9 cellular contexts compared by ENCODE assay signal in genomic region chrX:14529288-14529989, GRCh38. TPM values are rescaled to one million over a fixed set of nuclear protein-coding genes. Genes with fewer than 3 reads are reported as not detected.
A peak's percentile ranks its signal among the peaks of the same experiment; 100 is the strongest.
DNase-seq lines count a peak whose midpoint lies in the region; ATAC-seq, FAIRE-seq and TF ChIP-seq lines count a peak whose summit lies in the region.
"Had no signal": no experiment of that assay in that cellular context is flagged by ENCODE, and none has a peak within 500 bp of the region (broad histone marks: within the 10 kb centered on the region; RNA-seq: fewer than 3 reads in every experiment).

Gene GLRA2, plus strand, starts transcription at chrX:14529536. Its CDS starts 522 bp downstream, at chrX:14530058.

- H4K5ac ChIP-seq in H1 (ENCODE audit: insufficient read length, low read depth, low read length), result no peak within 1 kb of the TSS

- H3K27ac ChIP-seq in H1 (ENCODE audit: low read depth, low read length), result no peak within 1 kb of the TSS
- no peak within 1 kb of the TSS for H3K27ac ChIP-seq in osteoblast (ENCODE audit: low read depth, low read length)
- H3K27ac ChIP-seq: lower lobe of right lung had no signal

- H3K56ac ChIP-seq in H1 (replicated peaks; ENCODE audit: insufficient read length, low read depth, low read length), result no peak within 1 kb of the TSS

- no peak for TF ChIP-seq EP300 in H1 (IDR thresholded peaks at IDR 0.05; ENCODE audit: borderline replicate concordance in 1 of 2, low read depth in 2 of 2, low read length in 2 of 2)

- no peak within 1 kb of the TSS for H3K18ac ChIP-seq in H1 (ENCODE audit: extremely low read depth, low read length)

- H3K36me3 ChIP-seq in H1 (ENCODE audit: control insufficient read depth in 2 of 4, insufficient read depth in 4 of 4, low read length in 3 of 4) (no peaks in the 10 kb centered on the region), osteoblast (ENCODE audit: insufficient read depth, low read length) (no peaks in the 10 kb centered on the region)
- H3K36me3 ChIP-seq: lower lobe of right lung had no signal

- H2BK15ac ChIP-seq in H1 (ENCODE audit: low read length), result no peak within 1 kb of the TSS

- ATAC-seq in omental fat pad (ENCODE audit: low FRiP score) (no peak), GM18517 (IDR thresholded peaks at IDR 0.05; ENCODE audit: unreplicated experiment) (no peak)

- H4K20me1 ChIP-seq in H1 (replicated peaks in 1 of 2; ENCODE audit: control insufficient read depth in 1 of 2, insufficient read depth in 2 of 2, low read length in 2 of 2) (no peaks in the 10 kb centered on the region), osteoblast (ENCODE audit: insufficient read depth, low read length) (no peaks in the 10 kb centered on the region)

- H3K4me1 ChIP-seq in H1 (replicated peaks in 1 of 4; ENCODE audit: control insufficient read depth in 3 of 4, insufficient read depth in 4 of 4, low read length in 3 of 4) (no peaks in the 10 kb centered on the region; a peak in 1 of 7 replicates), osteoblast (ENCODE audit: insufficient read depth, low read length) (no peaks in the 10 kb centered on the region)
- H3K4me1 ChIP-seq: lower lobe of right lung had no signal

- no peak within 1 kb of the TSS for H4K8ac ChIP-seq in H1 (ENCODE audit: extremely low read depth, insufficient read depth, low read length)

- FAIRE-seq in H1 (lab: Jason Lieb, UNC), result no peak

- peak within 1 kb of the TSS; percentile 30 to 51 (median 42); a peak in 5 of 8 replicates for H3K4me3 ChIP-seq in H1 (ENCODE audit: extremely low read depth in 1 of 4, insufficient read depth in 2 of 4, low read depth in 3 of 4, low read length in 4 of 4)
- no peak within 1 kb of the TSS for H3K4me3 ChIP-seq in osteoblast (ENCODE audit: insufficient read depth, low read length)
- no peak within 1 kb of the TSS for H3K4me3 ChIP-seq in lower leg skin (ENCODE audit: low read depth, poor library complexity, severe bottlenecking)
- H3K4me3 ChIP-seq: lower lobe of right lung had no signal

- TF ChIP-seq POLR2A in H1 (IDR thresholded peaks at IDR 0.05; ENCODE audit: control extremely low read depth in 1 of 2, low read depth in 2 of 2, low read length in 2 of 2), result no peak
- no peak for TF ChIP-seq POLR2A in lower leg skin (IDR thresholded peaks at IDR 0.05)

- DNase-seq in GM10266 (ENCODE audit: extremely low spot score) (peak; percentile 4), NCI-H146 (lab: John Stamatoyannopoulos, UW) (peak; percentile 26), H1 (ENCODE audit: low read depth in 1 of 2, low spot score in 2 of 2) (peak in 1 of 2 experiments; percentile 56), osteoblast (ENCODE audit: insufficient read length, low spot score, missing footprints) (peak; percentile 19), lower leg skin (ENCODE audit: low spot score in 2 of 2) (no peak), omental fat pad (ENCODE audit: low spot score) (no peak), epidermal melanocyte (ENCODE audit: insufficient read length, low spot score) (no peak)

- CTCF ChIA-PET in H1 (lab: Charles Lee; ENCODE audit: partially characterized antibody), result interaction anchor here (0.8 to 3.3 kb wide), 12 partner anchors 9 to 704 kb away, joined by 3 to 16 read pairs (median 4); no protein-coding TSS in a partner anchor

- no peaks in the 10 kb centered on the region for H3K27me3 ChIP-seq in H1 (replicated peaks in 1 of 4; ENCODE audit: control insufficient read depth in 3 of 4, extremely low read depth in 1 of 4, insufficient read depth in 3 of 4, low read length in 3 of 4)
- no peaks in the 10 kb centered on the region for H3K27me3 ChIP-seq in osteoblast (ENCODE audit: insufficient read depth, low read length)

- H2BK5ac ChIP-seq in H1 (ENCODE audit: low read depth, low read length), result no peak within 1 kb of the TSS

- H3K9me3 ChIP-seq in H1 (ENCODE audit: insufficient read depth in 2 of 2, low read depth in 1 of 2, low read length in 1 of 2), result no peaks in the 10 kb centered on the region
- H3K9me3 ChIP-seq in osteoblast (ENCODE audit: low read depth, low read length), result no peaks in the 10 kb centered on the region
- H3K9me3 ChIP-seq: lower lobe of right lung had no signal

- H3K23ac ChIP-seq in H1 (ENCODE audit: insufficient read length), result no peak within 1 kb of the TSS

- TF ChIP-seq CTCF in GM10266 (IDR thresholded peaks at IDR 0.05; ENCODE audit: control insufficient read depth, insufficient read depth, low read depth, missing control alignments) (no peak), H1 (IDR thresholded peaks at IDR 0.05; ENCODE audit: control extremely low read depth in 1 of 3, insufficient read depth in 1 of 3, low read depth in 1 of 3, low read length in 3 of 3) (no peak), osteoblast (IDR thresholded peaks at IDR 0.05; ENCODE audit: extremely low read depth, low read depth, low read length) (no peak), lower leg skin (IDR thresholded peaks at IDR 0.05) (no peak), omental fat pad (IDR thresholded peaks at IDR 0.05) (no peak)

- peak within 1 kb of the TSS; percentile 66 to 91 for H3K4me2 ChIP-seq in H1 (ENCODE audit: insufficient read depth in 1 of 2, low read depth in 2 of 2, low read length in 2 of 2)
- peak within 1 kb of the TSS; percentile 41 for H3K4me2 ChIP-seq in osteoblast (ENCODE audit: insufficient read depth, low read length)

- POLR2A ChIA-PET in H1 (lab: Charles Lee; ENCODE audit: partially characterized antibody), result no interaction called here

- no peak within 1 kb of the TSS for H2AK5ac ChIP-seq in H1 (ENCODE audit: low read depth, low read length)

- H2BK12ac ChIP-seq in H1 (ENCODE audit: low read depth, low read length), result no peak within 1 kb of the TSS

- no peak within 1 kb of the TSS for H3K4ac ChIP-seq in H1 (replicated peaks; ENCODE audit: insufficient read length, low read depth, low read length)

- H2BK20ac ChIP-seq in H1 (ENCODE audit: low read length), result no peak within 1 kb of the TSS

- no peak within 1 kb of the TSS for H2BK120ac ChIP-seq in H1 (replicated peaks; ENCODE audit: low read depth, low read length)

- 11% methylated on average over 11 of the region's 17 CpGs; no CpG with 5 or more reads in 1 of the 2 experiments for WGBS in H1 (ENCODE audit: extremely low coverage in 1 of 2, insufficient coverage in 1 of 2, insufficient read length in 1 of 2, insufficient replicate concordance in 2 of 2, low coverage in 1 of 2, low lambda C conversion rate in 2 of 2, missing lambda C conversion rate in 1 of 2), 2 experiments
- WGBS in lower leg skin, 2 donors, result 4 to 24% methylated on average over 13 to 17 of the region's 17 CpGs

- H3K14ac ChIP-seq in H1 (ENCODE audit: insufficient read length), result no peak within 1 kb of the TSS

- no peaks in the 10 kb centered on the region for H3K79me1 ChIP-seq in H1 (ENCODE audit: low read depth, low read length)

- H2AFZ ChIP-seq in H1 (ENCODE audit: low read length) (no peak within 1 kb of the TSS), osteoblast (ENCODE audit: low read length) (no peak within 1 kb of the TSS)

- H3K79me2 ChIP-seq in H1 (ENCODE audit: control insufficient read depth in 1 of 2, insufficient read depth in 2 of 2, low read length in 2 of 2), result no peaks in the 10 kb centered on the region
- H3K79me2 ChIP-seq in osteoblast (ENCODE audit: insufficient read depth, low read length), result no peaks in the 10 kb centered on the region

- intact Hi-C loops in lower leg skin (cut with DNase I; ENCODE audit: low total_unique reads), result no loop called here

- H3K23me2 ChIP-seq in H1 (ENCODE audit: low read depth, low read length), result no peaks in the 10 kb centered on the region

- no peak within 1 kb of the TSS for H3K9ac ChIP-seq in H1 (replicated peaks in 1 of 4; ENCODE audit: extremely low read depth in 1 of 4, low read depth in 3 of 4, low read length in 3 of 4)

- no peak; a peak in 1 of 4 replicates for TF ChIP-seq RAD21 in H1 (IDR thresholded peaks at IDR 0.05 in 1 of 2, conservative IDR thresholded peaks at IDR 0.05 in 1 of 2; ENCODE audit: low read depth in 2 of 2, low read length in 2 of 2)

- no peak within 1 kb of the TSS for H4K91ac ChIP-seq in H1 (replicated peaks; ENCODE audit: insufficient read length, low read length)

TF ChIP-seq in H1, 55 proteins besides CTCF, POLR2A, EP300 and RAD21 (continues in another document):
- TF ChIP-seq CBX5 (IDR thresholded peaks at IDR 0.05; ENCODE audit: low read depth, low read length) (no peak), SRF (IDR thresholded peaks at IDR 0.05; ENCODE audit: low read depth, low read length) (no peak), CHD1 (IDR thresholded peaks at IDR 0.05; ENCODE audit: low read depth, low read length) (no peak), SIN3A (conservative IDR thresholded peaks at IDR 0.05 in 1 of 2, IDR thresholded peaks at IDR 0.05 in 1 of 2; ENCODE audit: low read depth in 1 of 2, low read length in 2 of 2) (peak; percentile 61 to 66; a peak in 1 of 4 replicates)
- TF ChIP-seq, protein P1, sequence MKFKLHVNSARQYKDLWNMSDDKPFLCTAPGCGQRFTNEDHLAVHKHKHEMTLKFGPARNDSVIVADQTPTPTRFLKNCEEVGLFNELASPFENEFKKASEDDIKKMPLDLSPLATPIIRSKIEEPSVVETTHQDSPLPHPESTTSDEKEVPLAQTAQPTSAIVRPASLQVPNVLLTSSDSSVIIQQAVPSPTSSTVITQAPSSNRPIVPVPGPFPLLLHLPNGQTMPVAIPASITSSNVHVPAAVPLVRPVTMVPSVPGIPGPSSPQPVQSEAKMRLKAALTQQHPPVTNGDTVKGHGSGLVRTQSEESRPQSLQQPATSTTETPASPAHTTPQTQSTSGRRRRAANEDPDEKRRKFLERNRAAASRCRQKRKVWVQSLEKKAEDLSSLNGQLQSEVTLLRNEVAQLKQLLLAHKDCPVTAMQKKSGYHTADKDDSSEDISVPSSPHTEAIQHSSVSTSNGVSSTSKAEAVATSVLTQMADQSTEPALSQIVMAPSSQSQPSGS (IDR thresholded peaks at IDR 0.05; ENCODE audit: low read length), result no peak
- TF ChIP-seq, protein P2, sequence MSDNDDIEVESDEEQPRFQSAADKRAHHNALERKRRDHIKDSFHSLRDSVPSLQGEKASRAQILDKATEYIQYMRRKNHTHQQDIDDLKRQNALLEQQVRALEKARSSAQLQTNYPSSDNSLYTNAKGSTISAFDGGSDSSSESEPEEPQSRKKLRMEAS (IDR thresholded peaks at IDR 0.05), result peak; percentile 34; the same call in 1 of the 2 replicates

RNA-seq across cellular contexts. Expression of gene GLRA2, which starts in this region (rescaled TPM):
- total RNA-seq in H1 (2021; fragmentation: NEBNext Ultra II Directional; extraction: Animal tissue kit (Norgen Biotek cat#: 25700)), result not detected in 2 replicates
- not detected in 2 replicates for polyA plus RNA-seq in H1 (2011; rRNA removed)
- not detected for polyA plus RNA-seq in H1 (2011; cell fraction: cytosol; rRNA removed)
- not detected for polyA plus RNA-seq in H1 (2011; cell fraction: nucleus; rRNA removed)
- polyA plus RNA-seq in H1 (2012, experiment 1 of 2), result not detected in 4 replicates
- not detected for polyA plus RNA-seq in H1 (2012, experiment 2 of 2)
- polyA plus RNA-seq in H1 (2013, experiment 1 of 2), result 0.06 TPM
- 0.02 TPM for polyA plus RNA-seq in H1 (2013, experiment 2 of 2)
- not detected in 2 replicates for polyA minus RNA-seq in H1 (2011; rRNA and poly(A)+ RNA removed)
- not detected for polyA minus RNA-seq in H1 (2011; cell fraction: cytosol; rRNA and poly(A)+ RNA removed)
- not detected for polyA minus RNA-seq in H1 (2011; cell fraction: nucleus; rRNA and poly(A)+ RNA removed)
- total RNA-seq in osteoblast (not detected in 2 replicates), lower leg skin (not detected), omental fat pad (not detected)
- total RNA-seq: lower lobe of right lung had no signal

Comparison
In these comparisons a context has a peak if more than half of its experiments do, and no peak if none do; other contexts are left out.
1. Peak in DNase-seq and H3K4me2 ChIP-seq in osteoblast; RNA of the gene not detected or under 1 TPM.
2. DNase-seq: peak in GM10266 (single experiment) and NCI-H146 (single experiment); none in lower leg skin (0 of 2), omental fat pad (single experiment) and epidermal melanocyte (single experiment).
3. H3K4me3 ChIP-seq: peak in H1 (4 of 4); none in osteoblast (single experiment) and lower leg skin (single experiment).